32 cellular contexts compared by ENCODE assay signal in genomic region chr13:91108315-91108714, GRCh38.
DNase-seq lines count a peak whose midpoint lies in the region; ATAC-seq, FAIRE-seq and TF ChIP-seq lines count a peak whose summit lies in the region.
"Had no signal": no experiment of that assay in that cellular context is flagged by ENCODE, and none has a peak within 500 bp of the region (broad histone marks: within the 10 kb centered on the region; RNA-seq: fewer than 3 reads in every experiment).

No MANE protein-coding gene starts in this region.

- H3K4me1 ChIP-seq in K562 (replicated peaks in 1 of 2; ENCODE audit: control insufficient read depth in 2 of 2, insufficient read depth in 2 of 2, low read length in 2 of 2) (no peaks in the 10 kb centered on the region), neural progenitor cell (peaks cover 19% of the 10 kb centered on the region), right cardiac atrium (ENCODE audit: control insufficient read depth, insufficient read depth, low read length) (no peaks in the 10 kb centered on the region)
- H3K4me1 ChIP-seq: A549; BE2C; BLaER1; BLaER1 treated with 17β-estradiol and CSF1 and Interleukin-3, amounts not matched to agents 10 nM and 100 nM had no signal

- 4% methylated on average over 1 of the region's 1 CpG for WGBS in K562 (ENCODE audit: insufficient coverage, low coverage, missing lambda C conversion rate)
- 96% methylated on average over 1 of the region's 1 CpG for WGBS in right cardiac atrium

- H3K27me3 ChIP-seq in K562 (ENCODE audit: control insufficient read depth in 2 of 2, insufficient read depth in 2 of 2, low read length in 2 of 2) (no peaks in the 10 kb centered on the region), neural progenitor cell (no peaks in the 10 kb centered on the region), right cardiac atrium (ENCODE audit: control insufficient read depth, insufficient read depth) (no peaks in the 10 kb centered on the region)
- H3K27me3 ChIP-seq: BE2C; BLaER1; BLaER1 treated with 17β-estradiol and CSF1 and Interleukin-3, amounts not matched to agents 10 nM and 100 nM had no signal

- H3F3A ChIP-seq in neural progenitor cell (ENCODE audit: low read depth): no peaks in the 10 kb centered on the region

- no TSS peak for BruUV-seq in K562 (replicated peaks; lab: Mats Ljungman, UMichigan)

- no peak for TF ChIP-seq EP300 in K562 (IDR thresholded peaks at IDR 0.05; ENCODE audit: low read length)

- H3K9ac ChIP-seq in K562 (ENCODE audit: insufficient read depth in 1 of 2, low read depth in 2 of 2, low read length in 2 of 2) (no peak overlapping the region), neural progenitor cell (no peak overlapping the region)
- H3K9ac ChIP-seq: BLaER1; BLaER1 treated with 17β-estradiol and CSF1 and Interleukin-3, amounts not matched to agents 10 nM and 100 nM had no signal

- POLR2A ChIA-PET in K562 (lab: Yijun Ruan, JAX): no interaction called here

- peaks cover 24% of the 10 kb centered on the region for H3K4me1 Mint-ChIP-seq in neural progenitor cell
- H3K4me1 Mint-ChIP-seq: B cell; CD14-positive monocyte; CD4-positive, alpha-beta memory T cell; CD4-positive, CD25-positive, alpha-beta regulatory T cell; CD8-positive, alpha-beta memory T cell had no signal

- H3K9me3 ChIP-seq in K562 (replicated peaks; ENCODE audit: control insufficient read depth, insufficient read depth, low read depth, low read length) (no peaks in the 10 kb centered on the region; the same call in 1 of the 2 replicates), neural progenitor cell (ENCODE audit: low read depth) (no peaks in the 10 kb centered on the region), right cardiac atrium (ENCODE audit: control insufficient read depth, low read length) (no peaks in the 10 kb centered on the region)
- H3K9me3 ChIP-seq: A549; BE2C; BLaER1; BLaER1 treated with 17β-estradiol and CSF1 and Interleukin-3, amounts not matched to agents 10 nM and 100 nM had no signal

- intact Hi-C loops in K562 (cut with micrococcal nuclease): no loop called here
- intact Hi-C loops in right cardiac atrium (cut with DNase I): no loop called here

- H4K20me1 ChIP-seq in K562 (replicated peaks; ENCODE audit: control insufficient read depth, insufficient read depth, low read length): no peaks in the 10 kb centered on the region
- no peaks in the 10 kb centered on the region for H4K20me1 ChIP-seq in neural progenitor cell (ENCODE audit: low read depth)
- H4K20me1 ChIP-seq: BLaER1; BLaER1 treated with 17β-estradiol and CSF1 and Interleukin-3, amounts not matched to agents 10 nM and 100 nM had no signal

- H3K27ac ChIP-seq in K562 (ENCODE audit: extremely low read depth, low read depth, low read length) (no peak overlapping the region), neural progenitor cell (no peak overlapping the region), right cardiac atrium (ENCODE audit: low read length) (no peak overlapping the region)
- H3K27ac ChIP-seq: 22Rv1; A549; BLaER1; BLaER1 treated with 17β-estradiol and CSF1 and Interleukin-3, amounts not matched to agents 10 nM and 100 nM; C4-2B had no signal

- no peak overlapping the region for H3K4me3 Mint-ChIP-seq in neural progenitor cell
- H3K4me3 Mint-ChIP-seq: B cell; CD14-positive monocyte; CD4-positive, alpha-beta memory T cell; CD4-positive, alpha-beta T cell; CD4-positive, CD25-positive, alpha-beta regulatory T cell; CD8-positive, alpha-beta memory T cell; CD8-positive, alpha-beta T cell had no signal

- CTCF ChIA-PET in K562 (lab: Yijun Ruan, JAX; ENCODE audit: low intra/inter-chr PET ratio): no interaction called here

- no peak for TF ChIP-seq RAD21 in K562 (CRISPR knock-in tag; conservative IDR thresholded peaks at IDR 0.05 in 1 of 2, IDR thresholded peaks at IDR 0.05 in 1 of 2)

- H3K9me3 Mint-ChIP-seq in neural progenitor cell: peaks cover 8% of the 10 kb centered on the region
- H3K9me3 Mint-ChIP-seq: CD4-positive, alpha-beta T cell; CD8-positive, alpha-beta T cell had no signal

- ATAC-seq in K562: no peak
- ATAC-seq in right cardiac atrium: no peak
- ATAC-seq: A549; CD8-positive, alpha-beta T cell had no signal

- H3K27me3 Mint-ChIP-seq in neural progenitor cell (ENCODE audit: insufficient read depth, low read depth): peaks cover 4% of the 10 kb centered on the region
- H3K27me3 Mint-ChIP-seq: B cell; CD4-positive, alpha-beta memory T cell; CD4-positive, CD25-positive, alpha-beta regulatory T cell; CD8-positive, alpha-beta memory T cell had no signal

- H3K4me3 ChIP-seq in K562 (no peak overlapping the region), neural progenitor cell (no peak overlapping the region), right cardiac atrium (ENCODE audit: low read length) (no peak overlapping the region)
- H3K4me3 ChIP-seq: A549; BLaER1; BLaER1 treated with 17β-estradiol and CSF1 and Interleukin-3, amounts not matched to agents 10 nM and 100 nM had no signal

- no peak for TF ChIP-seq POLR2A in K562 (conservative IDR thresholded peaks at IDR 0.05)

- H2AFZ ChIP-seq in K562 (ENCODE audit: low read depth, low read length) (no peak overlapping the region), neural progenitor cell (replicated peaks) (peak overlapping the region; percentile 65)

- H3K4me2 ChIP-seq in K562 (ENCODE audit: insufficient read depth, low read length) (no peak overlapping the region), neural progenitor cell (no peak overlapping the region)
- H3K4me2 ChIP-seq: A549; BLaER1; BLaER1 treated with 17β-estradiol and CSF1 and Interleukin-3, amounts not matched to agents 10 nM and 100 nM had no signal

- no peaks in the 10 kb centered on the region for H3K36me3 Mint-ChIP-seq in neural progenitor cell
- H3K36me3 Mint-ChIP-seq: CD14-positive monocyte; CD4-positive, alpha-beta memory T cell; CD4-positive, CD25-positive, alpha-beta regulatory T cell; CD8-positive, alpha-beta memory T cell; CD8-positive, alpha-beta T cell had no signal

- TF ChIP-seq CTCF in K562 (IDR thresholded peaks at IDR 0.05 in 2 of 3, conservative IDR thresholded peaks at IDR 0.05 in 1 of 3; ENCODE audit: insufficient read depth in 2 of 3, low read depth in 1 of 3, low read length in 3 of 3) (no peak), neural progenitor cell (IDR thresholded peaks at IDR 0.05) (no peak)

- H3K36me3 ChIP-seq in K562 (ENCODE audit: control insufficient read depth, insufficient read depth, low read length): no peaks in the 10 kb centered on the region
- H3K36me3 ChIP-seq in neural progenitor cell: no peaks in the 10 kb centered on the region
- H3K36me3 ChIP-seq: BE2C; BLaER1; BLaER1 treated with 17β-estradiol and CSF1 and Interleukin-3, amounts not matched to agents 10 nM and 100 nM had no signal

- no peaks in the 10 kb centered on the region for H3K9me1 ChIP-seq in K562 (ENCODE audit: control insufficient read depth, insufficient read depth, low read length)

- H3K79me2 ChIP-seq in K562 (ENCODE audit: control insufficient read depth, insufficient read depth, low read length) (no peaks in the 10 kb centered on the region), neural progenitor cell (ENCODE audit: low read depth) (no peaks in the 10 kb centered on the region)

- no peak for DNase-seq in K562 (ENCODE audit: extremely low read depth in 1 of 4, low spot score in 3 of 4)
- no peak for DNase-seq in neural progenitor cell (ENCODE audit: low spot score)
- no peak for DNase-seq in right cardiac atrium
- no peak for DNase-seq in HT-29 (ENCODE audit: low spot score)
- DNase-seq: 8988T; ACHN; AML-193; BE2C; C1 segment of cervical spinal cord; Caco-2; Calu3; CD4-positive, alpha-beta memory T cell; CD4-positive, alpha-beta T cell; CD4-positive, CD25-positive, alpha-beta regulatory T cell; CD8-positive, alpha-beta memory T cell; CD8-positive, alpha-beta T cell; COR-L47; DMS 273 treated with DMSO at 0.1 percent for 48 hours; DMS153; DMS53; DMS79; DMS79 treated with DMSO at 0.1 percent for 48 hours; DND-41; EL had no signal

- no peak for FAIRE-seq in K562 (lab: Jason Lieb, UNC)
- FAIRE-seq: A549, D721Med had no signal

- in situ Hi-C loops in K562 (cut with MboI): no loop called here

- no peak overlapping the region for H3K27ac Mint-ChIP-seq in neural progenitor cell
- H3K27ac Mint-ChIP-seq: B cell; CD14-positive monocyte; CD4-positive, alpha-beta memory T cell; CD4-positive, alpha-beta T cell; CD4-positive, CD25-positive, alpha-beta regulatory T cell; CD8-positive, alpha-beta memory T cell; CD8-positive, alpha-beta T cell had no signal

TF ChIP-seq in K562, 482 proteins besides CTCF, POLR2A, EP300 and RAD21 (continues in another document):
- 0 out of 2 replicates have a peak, but pooled peaks have one; percentile 72 for TF ChIP-seq ZNF124 (CRISPR knock-in tag; IDR thresholded peaks at IDR 0.05)
- TF ChIP-seq DLX4 (CRISPR knock-in tag; IDR thresholded peaks at IDR 0.05): peak; percentile 44; the same call in 1 of the 2 replicates
- peak; percentile 90 for TF ChIP-seq IRF2 (CRISPR knock-in tag; IDR thresholded peaks at IDR 0.05)
- peak; percentile 54; the same call in 1 of the 2 replicates for TF ChIP-seq ELK1 (CRISPR knock-in tag; IDR thresholded peaks at IDR 0.05)
- TF ChIP-seq FOXA1 (IDR thresholded peaks at IDR 0.05; ENCODE audit: borderline replicate concordance): 0 out of 2 replicates have a peak, but pooled peaks have one; percentile 13
- no peak for TF ChIP-seq NBN (IDR thresholded peaks at IDR 0.05; ENCODE audit: low read depth)
- TF ChIP-seq ZNF282 (CRISPR knock-in tag; IDR thresholded peaks at IDR 0.05): 0 out of 2 replicates have a peak, but pooled peaks have one; percentile 86
- 0 out of 2 replicates have a peak, but pooled peaks have one; percentile 37 for TF ChIP-seq ATF1 (CRISPR knock-in tag; IDR thresholded peaks at IDR 0.05)
- TF ChIP-seq ATF1 (tag; IDR thresholded peaks at IDR 0.05): no peak
- TF ChIP-seq ZBTB1 (CRISPR knock-in tag; IDR thresholded peaks at IDR 0.05; ENCODE audit: borderline replicate concordance, low read depth): no peak
- TF ChIP-seq CBX3 (IDR thresholded peaks at IDR 0.05; ENCODE audit: borderline replicate concordance in 1 of 2, low read length in 2 of 2): peak in 1 of 2 experiments; percentile 35; a peak in 1 of 3 replicates
